In genomic region chr3:47916696-47917095, GRCh38 we compare ENCODE assay signal across 21 cellular contexts.
"Had no signal": no experiment of that assay in that cellular context is flagged by ENCODE, and none has a peak within 500 bp of the region (broad histone marks: within the 10 kb centered on the region; RNA-seq: fewer than 3 reads in every experiment).

No MANE protein-coding gene starts in this region.

- H3K4me3 ChIP-seq: lung, pancreas, prostate gland, spleen, suprapubic skin, thoracic aorta, tibial artery, upper lobe of right lung had no signal

- DNase-seq: kidney glomerular epithelial cell; left cardiac atrium; mesendoderm; naive thymus-derived CD4-positive, alpha-beta T cell; pancreas; posterior cingulate gyrus; small intestine; spleen; stimulated activated CD4-positive, alpha-beta T cell treated with anti-CD3 and anti-CD28 coated beads, Interleukin-4, amount 100 ng/mL, for 24 hours; stimulated activated naive CD4-positive, alpha-beta T cell; tibial artery; trophoblast cell; upper lobe of right lung had no signal

- H3K4me1 ChIP-seq: pancreas, prostate gland, spleen, suprapubic skin, tibial artery, upper lobe of right lung had no signal

- H3K27ac ChIP-seq: pancreas, prostate gland, suprapubic skin, tibial artery, upper lobe of right lung had no signal

- ATAC-seq: left lobe of liver; naive thymus-derived CD4-positive, alpha-beta T cell; natural killer cell treated with Interleukin-12 subunit alpha and Interleukin-12 subunit beta and Interleukin-15 and Interleukin-18, amount 100 ng/mL, for 72 hours; sciatic nerve; stimulated activated effector memory CD8-positive, alpha-beta T cell treated with anti-CD3 and anti-CD28 coated beads, Interleukin-12 subunit alpha, Interleukin-12 subunit beta, amount 100 ng/mL, for 72 hours; upper lobe of right lung had no signal

- H3K27me3 ChIP-seq: pancreas, spleen, suprapubic skin, tibial artery, upper lobe of right lung had no signal

- H3K9me3 ChIP-seq: pancreas, prostate gland, spleen, suprapubic skin, thoracic aorta, tibial artery, upper lobe of right lung had no signal
